15 cellular contexts compared by ENCODE assay signal in the genomic region with DNA sequence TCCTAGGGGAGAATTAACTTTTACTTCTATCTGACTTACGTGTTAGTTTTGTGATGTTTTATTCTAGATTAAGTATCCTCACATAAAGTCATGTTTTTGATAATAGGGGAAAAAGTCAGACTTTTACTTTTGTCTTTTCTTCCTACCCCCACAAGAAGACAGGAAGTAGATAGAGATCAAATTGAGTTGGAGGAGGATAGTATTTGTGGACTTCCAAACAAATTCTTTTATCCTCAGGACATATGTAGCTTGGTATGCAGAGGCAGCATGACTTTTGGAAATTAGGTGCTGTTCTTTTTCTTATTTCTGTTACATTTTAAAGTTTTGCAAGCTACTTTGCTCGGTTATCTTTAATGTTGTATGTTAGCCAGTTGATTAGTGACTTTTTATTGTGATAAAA.
"Had no signal": no experiment of that assay in that cellular context is flagged by ENCODE, and none has a peak within 500 bp of the region (broad histone marks: within the 10 kb centered on the region; RNA-seq: fewer than 3 reads in every experiment).

No MANE protein-coding gene starts in this region.

- H3K27me3 ChIP-seq: heart right ventricle, tibial nerve had no signal

- H3K36me3 ChIP-seq: heart right ventricle, tibial nerve had no signal

- H3K4me3 Mint-ChIP-seq: activated B cell treated with CpG ODN at 0.5 μM for 24 hours; activated CD4-positive, alpha-beta T cell treated with anti-CD3 and anti-CD28 coated beads, Interleukin-2, amount 10 ng/mL, durations not matched to agents 7 days and 5 days; activated naive CD8-positive, alpha-beta T cell; brain; stimulated activated memory B cell treated with anti-CD40 and anti-IgM and Interleukin-4, amounts not matched to agents 10 μg/mL and 1 μg/mL and 100 μg/mL, for 72 hours; T-helper 2 cell treated with Interferon-gamma antibody and Interleukin-4, amounts not matched to agents 5 μg/mL and 100 μg/mL, for 36 hours had no signal

- H3K27ac ChIP-seq: heart right ventricle, tibial nerve had no signal

- H3K27ac Mint-ChIP-seq: activated B cell treated with CpG ODN at 0.5 μM for 24 hours; activated CD4-positive, alpha-beta T cell treated with anti-CD3 and anti-CD28 coated beads, Interleukin-2, amount 10 ng/mL, durations not matched to agents 7 days and 5 days; activated naive CD8-positive, alpha-beta T cell; brain; stimulated activated memory B cell treated with anti-CD40 and anti-IgM and Interleukin-4, amounts not matched to agents 10 μg/mL and 1 μg/mL and 100 μg/mL, for 72 hours; T-helper 2 cell treated with Interferon-gamma antibody and Interleukin-4, amounts not matched to agents 5 μg/mL and 100 μg/mL, for 36 hours had no signal

- DNase-seq: activated B cell treated with CpG ODN at 0.5 μM for 24 hours; activated CD4-positive, alpha-beta T cell treated with anti-CD3 and anti-CD28 coated beads, Interleukin-2, amount 10 ng/mL, durations not matched to agents 7 days and 5 days; activated CD8-positive, alpha-beta memory T cell treated with anti-CD3 and anti-CD28 coated beads, Interleukin-2, amount 50 U/mL, for 48 hours; activated gamma-delta T cell treated with Interleukin-2 at 50 U/mL for 16 hours; amygdala; central memory CD4-positive, alpha-beta T cell; effector CD8-positive, alpha-beta T cell; foreskin melanocyte; heart right ventricle; retina had no signal

- H3K9me3 Mint-ChIP-seq: T-helper 2 cell treated with Interferon-gamma antibody and Interleukin-4, amounts not matched to agents 5 μg/mL and 100 μg/mL, for 36 hours had no signal

- H3K4me3 ChIP-seq: heart right ventricle, tibial nerve had no signal

- H3K27me3 Mint-ChIP-seq: activated B cell treated with CpG ODN at 0.5 μM for 24 hours; activated CD4-positive, alpha-beta T cell treated with anti-CD3 and anti-CD28 coated beads, Interleukin-2, amount 10 ng/mL, durations not matched to agents 7 days and 5 days; activated naive CD8-positive, alpha-beta T cell; stimulated activated memory B cell treated with anti-CD40 and anti-IgM and Interleukin-4, amounts not matched to agents 10 μg/mL and 1 μg/mL and 100 μg/mL, for 72 hours had no signal

- H3K9me3 ChIP-seq: heart right ventricle, tibial nerve had no signal
